In the genomic region with DNA sequence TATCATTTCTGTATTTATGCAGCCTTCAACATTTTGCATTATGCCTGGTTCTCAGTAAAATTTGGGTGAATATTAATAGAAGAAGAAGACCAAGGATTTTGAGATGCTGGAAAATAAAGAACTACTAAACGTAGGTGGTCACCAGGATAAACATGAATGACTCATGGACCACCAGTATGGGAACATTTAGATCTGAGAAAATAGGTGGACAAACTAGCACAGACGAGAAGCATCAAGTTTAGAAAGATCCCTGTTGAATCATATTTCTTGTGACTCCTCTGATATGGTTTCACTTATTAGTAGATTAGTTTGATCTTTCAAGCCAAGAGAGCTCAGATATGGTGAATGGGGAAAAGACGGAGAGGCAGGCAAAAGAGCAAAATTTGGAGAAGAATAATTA, we compare ENCODE assay signal across 16 cellular contexts.
DNase-seq lines count a peak whose midpoint lies in the region; ATAC-seq and TF ChIP-seq lines count a peak whose summit lies in the region.
"Had no signal": no experiment of that assay in that cellular context is flagged by ENCODE, and none has a peak within 500 bp of the region (broad histone marks: within the 10 kb centered on the region; RNA-seq: fewer than 3 reads in every experiment).

No MANE protein-coding gene starts in this region.

- H3K4me1 ChIP-seq in OCI-LY3 (ENCODE audit: low read length) (no peaks in the 10 kb centered on the region), upper lobe of right lung (peaks cover 3% of the 10 kb centered on the region)
- H3K4me1 ChIP-seq: HAP-1 had no signal

- TF ChIP-seq CTCF in OCI-LY3 (IDR thresholded peaks at IDR 0.05; ENCODE audit: low read depth, low read length) = no peak
- TF ChIP-seq CTCF in choroid plexus epithelial cell (conservative IDR thresholded peaks at IDR 0.05; ENCODE audit: low read depth, low read length) = no peak
- no peak for TF ChIP-seq CTCF in upper lobe of right lung (IDR thresholded peaks at IDR 0.05)
- no peak for TF ChIP-seq CTCF in dorsolateral prefrontal cortex (IDR thresholded peaks at IDR 0.05 in 54 of 56, conservative IDR thresholded peaks at IDR 0.05 in 2 of 56; ENCODE audit: low read depth in 1 of 56, partially characterized antibody in 56 of 56)

- H3K27ac ChIP-seq in OCI-LY3 (ENCODE audit: low read length) = no peak overlapping the region
- peak overlapping the region; percentile 18 for H3K27ac ChIP-seq in upper lobe of right lung
- H3K27ac ChIP-seq in dorsolateral prefrontal cortex = no peak overlapping the region

- H3K9ac ChIP-seq in OCI-LY3 (ENCODE audit: low read length) = no peak overlapping the region

- peak overlapping the region in 4 of 6 donors; percentile 10 to 32 (median 23) for H3K27ac Mint-ChIP-seq in immature natural killer cell
- H3K27ac Mint-ChIP-seq: B cell; CD4-positive, alpha-beta T cell; IgD-negative memory B cell had no signal

- 0 out of 2 replicates have a peak overlapping the region, but pooled peaks have one; percentile 57 for H2AFZ ChIP-seq in OCI-LY3 (ENCODE audit: low read depth, low read length)

- H3K36me3 Mint-ChIP-seq in immature natural killer cell = peaks cover 4 to 7% (median 5%) of the 10 kb centered on the region in 3 donors
- H3K36me3 Mint-ChIP-seq: IgD-negative memory B cell had no signal

- H3K36me3 ChIP-seq in OCI-LY3 (replicated peaks; ENCODE audit: low read depth, low read length) (no peaks in the 10 kb centered on the region), upper lobe of right lung (no peaks in the 10 kb centered on the region)
- H3K36me3 ChIP-seq: HAP-1 had no signal

- peaks cover 21 to 59% of the 10 kb centered on the region in 2 donors for H3K4me1 Mint-ChIP-seq in immature natural killer cell
- H3K4me1 Mint-ChIP-seq: B cell had no signal

- DNase-seq in choroid plexus epithelial cell (ENCODE audit: low read depth) (peak; percentile 13), immature natural killer cell (no peak), upper lobe of right lung (no peak), dorsolateral prefrontal cortex (no peak), 8988T (no peak), D341Med (ENCODE audit: low spot score) (no peak)
- DNase-seq: C1 segment of cervical spinal cord; Calu3; CD4-positive, alpha-beta T cell; DMS79 had no signal

- no peaks in the 10 kb centered on the region for H3K27me3 Mint-ChIP-seq in immature natural killer cell (ENCODE audit: low read depth in 3 of 3)
- H3K27me3 Mint-ChIP-seq: CD4-positive, alpha-beta T cell had no signal

- ATAC-seq in upper lobe of right lung (no peak), HG02981 (IDR thresholded peaks at IDR 0.05; ENCODE audit: unreplicated experiment) (no peak)
- ATAC-seq: GM12878 had no signal

- H3K4me3 ChIP-seq in OCI-LY3 (ENCODE audit: low read length) (no peak overlapping the region), choroid plexus epithelial cell (ENCODE audit: low read depth, low read length) (no peak overlapping the region), upper lobe of right lung (no peak overlapping the region), dorsolateral prefrontal cortex (no peak overlapping the region)
- H3K4me3 ChIP-seq: GM12878, HAP-1 had no signal

- no peaks in the 10 kb centered on the region for H3K9me3 ChIP-seq in OCI-LY3 (ENCODE audit: insufficient read depth, low read length)
- no peaks in the 10 kb centered on the region for H3K9me3 ChIP-seq in upper lobe of right lung
- H3K9me3 ChIP-seq: HAP-1 had no signal

- no peaks in the 10 kb centered on the region for H3K9me3 Mint-ChIP-seq in immature natural killer cell
- H3K9me3 Mint-ChIP-seq: CD4-positive, alpha-beta T cell; IgD-negative memory B cell had no signal

- no peaks in the 10 kb centered on the region for H3K79me2 ChIP-seq in OCI-LY3 (ENCODE audit: low read length)

- H4K20me1 ChIP-seq in OCI-LY3 (ENCODE audit: insufficient read depth, low read length) = no peaks in the 10 kb centered on the region

- no peak overlapping the region for H3K4me2 ChIP-seq in OCI-LY3 (ENCODE audit: low read length)

- intact Hi-C loops in upper lobe of right lung (cut with DNase I) = no loop called here
- intact Hi-C loops in dorsolateral prefrontal cortex (cut with DNase I) = no loop called here

- no peak overlapping the region for H3K4me3 Mint-ChIP-seq in immature natural killer cell
- H3K4me3 Mint-ChIP-seq: B cell; CD4-positive, alpha-beta T cell; IgD-negative memory B cell had no signal

- H3K27me3 ChIP-seq in OCI-LY3 (ENCODE audit: low read depth, low read length) = no peaks in the 10 kb centered on the region
- H3K27me3 ChIP-seq in upper lobe of right lung = no peaks in the 10 kb centered on the region
- no peaks in the 10 kb centered on the region for H3K27me3 ChIP-seq in dorsolateral prefrontal cortex
